ENCODE assay signal across 14 cellular contexts in genomic region chr21:31977816-31978215, GRCh38.
DNase-seq lines count a peak whose midpoint lies in the region; ATAC-seq and TF ChIP-seq lines count a peak whose summit lies in the region.
"Had no signal": no experiment of that assay in that cellular context is flagged by ENCODE, and none has a peak within 500 bp of the region (broad histone marks: within the 10 kb centered on the region; RNA-seq: fewer than 3 reads in every experiment).

No MANE protein-coding gene starts in this region.

- DNase-seq in NCI-H524 (lab: John Stamatoyannopoulos, UW) (peak; percentile 29 to 56), NCI-H524 treated with DMSO at 0.1 percent for 48 hours (lab: John Stamatoyannopoulos, UW) (peak; percentile 21), NCI-H82 treated with DMSO at 0.1 percent for 48 hours (lab: John Stamatoyannopoulos, UW; ENCODE audit: unreplicated experiment) (peak; percentile 4), progenitor cell of endocrine pancreas (ENCODE audit: low spot score, unreplicated experiment) (no peak), NCI-H2196 treated with DMSO at 0.1 percent for 48 hours (lab: John Stamatoyannopoulos, UW; ENCODE audit: unreplicated experiment) (no peak), NCI-H1048 (lab: John Stamatoyannopoulos, UW) (no peak)
- DNase-seq: Caco-2; CD4-positive, CD25-positive, alpha-beta regulatory T cell; CD8-positive, alpha-beta T cell; DND-41; GM23248; H7; HCEC 1CT had no signal

- peaks cover 42% of the 10 kb centered on the region for H3K36me3 Mint-ChIP-seq in progenitor cell of endocrine pancreas (ENCODE audit: insufficient read depth)
- H3K36me3 Mint-ChIP-seq: CD4-positive, CD25-positive, alpha-beta regulatory T cell; CD8-positive, alpha-beta T cell had no signal

- no peak for TF ChIP-seq CTCF in progenitor cell of endocrine pancreas (IDR thresholded peaks at IDR 0.05; ENCODE audit: unreplicated experiment)

- H3K27ac Mint-ChIP-seq in progenitor cell of endocrine pancreas: peak overlapping the region; percentile 70
- H3K27ac Mint-ChIP-seq: CD4-positive, CD25-positive, alpha-beta regulatory T cell; CD8-positive, alpha-beta T cell had no signal

- no peaks in the 10 kb centered on the region for H3K27me3 Mint-ChIP-seq in progenitor cell of endocrine pancreas

- H3K4me3 Mint-ChIP-seq in progenitor cell of endocrine pancreas (ENCODE audit: low read depth): no peak overlapping the region
- H3K4me3 Mint-ChIP-seq: CD4-positive, CD25-positive, alpha-beta regulatory T cell; CD8-positive, alpha-beta T cell had no signal

- no peaks in the 10 kb centered on the region for H3K4me1 Mint-ChIP-seq in progenitor cell of endocrine pancreas (ENCODE audit: low read depth)

- no peak for ATAC-seq in GM21381 (IDR thresholded peaks at IDR 0.05; ENCODE audit: unreplicated experiment)
- ATAC-seq: CD8-positive, alpha-beta T cell had no signal

- peaks cover 7% of the 10 kb centered on the region for H3K9me3 Mint-ChIP-seq in progenitor cell of endocrine pancreas (ENCODE audit: low read depth)

Comparison
In these comparisons a context has a peak if more than half of its experiments do, and no peak if none do; other contexts are left out.
1. DNase-seq: peak in NCI-H524 (2 of 2), NCI-H524 treated with DMSO at 0.1 percent for 48 hours (single experiment) and NCI-H82 treated with DMSO at 0.1 percent for 48 hours (single experiment); none in progenitor cell of endocrine pancreas (single experiment), NCI-H2196 treated with DMSO at 0.1 percent for 48 hours (single experiment) and NCI-H1048 (single experiment).